In the genomic region with DNA sequence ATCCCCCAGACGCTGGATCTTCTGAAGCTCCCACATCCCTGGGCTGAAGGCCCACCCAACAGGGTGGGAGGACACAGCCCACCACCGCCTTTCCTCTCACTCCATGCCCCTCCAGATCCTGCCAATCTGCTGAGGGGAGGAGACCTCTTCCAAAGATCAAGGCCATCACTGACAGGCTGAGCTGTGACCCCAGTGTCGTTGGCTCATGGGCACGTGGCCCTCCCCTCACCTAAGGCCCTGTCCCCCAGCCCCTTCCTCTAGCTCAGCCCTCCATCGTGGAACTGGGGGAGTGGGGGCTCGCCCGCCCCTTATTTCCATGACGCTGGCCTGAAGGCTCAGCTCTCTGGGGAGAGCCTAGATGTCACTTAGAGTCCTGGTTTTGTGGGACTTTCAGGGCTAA, we compare ENCODE assay signal across 19 cellular contexts. TPM values are rescaled to one million over a fixed set of nuclear protein-coding genes. Genes with fewer than 3 reads are reported as not detected.
DNase-seq lines count a peak whose midpoint lies in the region; ATAC-seq and TF ChIP-seq lines count a peak whose summit lies in the region.
"Had no signal": no experiment of that assay in that cellular context is flagged by ENCODE, and none has a peak within 500 bp of the region (broad histone marks: within the 10 kb centered on the region; RNA-seq: fewer than 3 reads in every experiment).

No MANE protein-coding gene starts in this region.

- CTCF ChIA-PET in activated naive CD4-positive, alpha-beta T cell treated with anti-CD3 and anti-CD28 coated beads, Interleukin-2, amount 10 ng/mL, durations not matched to agents 7 days and 5 days (lab: Charles Lee), result no interaction called here
- CTCF ChIA-PET in IMR-90 (lab: Yijun Ruan, JAX), result no interaction called here

- H4K8ac ChIP-seq in IMR-90 (ENCODE audit: low read depth in 2 of 2, low read length in 2 of 2), result no peak overlapping the region

- no peaks in the 10 kb centered on the region for H3K79me1 ChIP-seq in IMR-90 (ENCODE audit: low read depth in 1 of 2, low read length in 2 of 2)

- H2AK9ac ChIP-seq in IMR-90 (replicated peaks; ENCODE audit: low read depth, low read length, poor library complexity), result peak overlapping the region; percentile 37

- no peaks in the 10 kb centered on the region for H3K36me3 ChIP-seq in IMR-90 (ENCODE audit: control insufficient read depth, insufficient read depth, low read length)
- peaks cover 0 to 5% (median 0%) of the 10 kb centered on the region in 9 donors for H3K36me3 ChIP-seq in heart right ventricle
- H3K36me3 ChIP-seq: BLaER1 treated with 17β-estradiol and CSF1 and Interleukin-3, amounts not matched to agents 10 nM and 100 nM had no signal

- 0% methylated on average over 1 of the region's 8 CpGs; no CpG with 5 or more reads in 1 of the 2 experiments for WGBS in IMR-90 (ENCODE audit: extremely low coverage in 2 of 2, insufficient read length in 1 of 2), 2 experiments
- WGBS in heart right ventricle, 2 donors, result 58 to 67% methylated on average over 8 of the region's 8 CpGs

- no peak for TF ChIP-seq POLR2A in IMR-90 (IDR thresholded peaks at IDR 0.05; ENCODE audit: low read depth, low read length)

- peaks cover 6% of the 10 kb centered on the region for H3K36me3 Mint-ChIP-seq in activated naive CD4-positive, alpha-beta T cell treated with anti-CD3 and anti-CD28 coated beads, Interleukin-2, amount 10 ng/mL, durations not matched to agents 7 days and 5 days
- H3K36me3 Mint-ChIP-seq in activated T-helper 1 cell treated with anti-CD3 and anti-CD28 coated beads, Interleukin-12 subunit alpha, Interleukin-12 subunit beta, Interleukin-2, Interleukin-4 antibody, amounts not matched to agents 30 ng/mL and 10 ng/mL and 1 ng/mL, durations not matched to agents 14 hours and 24 hours and 36 hours (ENCODE audit: low read depth), result peaks cover 8% of the 10 kb centered on the region
- H3K36me3 Mint-ChIP-seq in stimulated activated effector memory CD8-positive, alpha-beta T cell treated with anti-CD3 and anti-CD28 coated beads, Interleukin-12 subunit alpha, Interleukin-12 subunit beta, amount 100 ng/mL, for 72 hours, result peaks cover 16% of the 10 kb centered on the region

- POLR2A ChIA-PET in IMR-90 (lab: Charles Lee; ENCODE audit: unreplicated experiment), result no interaction called here

- no peak overlapping the region for H2AFZ ChIP-seq in IMR-90 (replicated peaks; ENCODE audit: low read length, poor library complexity)

- H3K4me1 Mint-ChIP-seq in activated naive CD4-positive, alpha-beta T cell treated with anti-CD3 and anti-CD28 coated beads, Interleukin-2, amount 10 ng/mL, durations not matched to agents 7 days and 5 days, result peaks cover 9% of the 10 kb centered on the region
- no peaks in the 10 kb centered on the region for H3K4me1 Mint-ChIP-seq in activated T-helper 1 cell treated with anti-CD3 and anti-CD28 coated beads, Interleukin-12 subunit alpha, Interleukin-12 subunit beta, Interleukin-2, Interleukin-4 antibody, amounts not matched to agents 30 ng/mL and 10 ng/mL and 1 ng/mL, durations not matched to agents 14 hours and 24 hours and 36 hours (ENCODE audit: low read depth)
- H3K4me1 Mint-ChIP-seq in stimulated activated effector memory CD8-positive, alpha-beta T cell treated with anti-CD3 and anti-CD28 coated beads, Interleukin-12 subunit alpha, Interleukin-12 subunit beta, amount 100 ng/mL, for 72 hours, result no peaks in the 10 kb centered on the region
- H3K4me1 Mint-ChIP-seq: B cell had no signal

- H3K23ac ChIP-seq in IMR-90 (ENCODE audit: low read depth, low read length), result no peak overlapping the region

- no peak overlapping the region for H3K4me3 Mint-ChIP-seq in activated naive CD4-positive, alpha-beta T cell treated with anti-CD3 and anti-CD28 coated beads, Interleukin-2, amount 10 ng/mL, durations not matched to agents 7 days and 5 days
- no peak overlapping the region for H3K4me3 Mint-ChIP-seq in activated T-helper 1 cell treated with anti-CD3 and anti-CD28 coated beads, Interleukin-12 subunit alpha, Interleukin-12 subunit beta, Interleukin-2, Interleukin-4 antibody, amounts not matched to agents 30 ng/mL and 10 ng/mL and 1 ng/mL, durations not matched to agents 14 hours and 24 hours and 36 hours
- no peak overlapping the region for H3K4me3 Mint-ChIP-seq in stimulated activated effector memory CD8-positive, alpha-beta T cell treated with anti-CD3 and anti-CD28 coated beads, Interleukin-12 subunit alpha, Interleukin-12 subunit beta, amount 100 ng/mL, for 72 hours
- H3K4me3 Mint-ChIP-seq: B cell; CD4-positive, alpha-beta T cell; CD8-positive, alpha-beta T cell had no signal

- H3K27ac Mint-ChIP-seq in activated naive CD4-positive, alpha-beta T cell treated with anti-CD3 and anti-CD28 coated beads, Interleukin-2, amount 10 ng/mL, durations not matched to agents 7 days and 5 days, result peak overlapping the region; percentile 12
- peak overlapping the region; percentile 7 for H3K27ac Mint-ChIP-seq in activated T-helper 1 cell treated with anti-CD3 and anti-CD28 coated beads, Interleukin-12 subunit alpha, Interleukin-12 subunit beta, Interleukin-2, Interleukin-4 antibody, amounts not matched to agents 30 ng/mL and 10 ng/mL and 1 ng/mL, durations not matched to agents 14 hours and 24 hours and 36 hours
- peak overlapping the region; percentile 14 for H3K27ac Mint-ChIP-seq in stimulated activated effector memory CD8-positive, alpha-beta T cell treated with anti-CD3 and anti-CD28 coated beads, Interleukin-12 subunit alpha, Interleukin-12 subunit beta, amount 100 ng/mL, for 72 hours
- H3K27ac Mint-ChIP-seq: B cell; CD4-positive, alpha-beta T cell; CD8-positive, alpha-beta T cell had no signal

- TF ChIP-seq CTCF in IMR-90 (conservative IDR thresholded peaks at IDR 0.05; ENCODE audit: low read depth, low read length), result no peak
- TF ChIP-seq CTCF in heart right ventricle (IDR thresholded peaks at IDR 0.05), result no peak

- no peak overlapping the region for H3K18ac ChIP-seq in IMR-90 (ENCODE audit: low read depth, low read length)

- no peak overlapping the region for H3K4me2 ChIP-seq in IMR-90 (ENCODE audit: low read depth, low read length)
- H3K4me2 ChIP-seq: A549; BLaER1 treated with 17β-estradiol and CSF1 and Interleukin-3, amounts not matched to agents 10 nM and 100 nM had no signal

- H3K14ac ChIP-seq in IMR-90 (replicated peaks; ENCODE audit: low read depth, low read length), result no peak overlapping the region

- H2BK15ac ChIP-seq in IMR-90 (ENCODE audit: low read depth, low read length), result no peak overlapping the region

- H3K9ac ChIP-seq in IMR-90 (ENCODE audit: low read depth, low read length), result no peak overlapping the region
- H3K9ac ChIP-seq: BLaER1 treated with 17β-estradiol and CSF1 and Interleukin-3, amounts not matched to agents 10 nM and 100 nM had no signal

- H2AK5ac ChIP-seq in IMR-90 (ENCODE audit: low read depth, low read length), result no peak overlapping the region

- no peak overlapping the region for H4K91ac ChIP-seq in IMR-90 (ENCODE audit: insufficient read depth, low read depth, low read length)

- H3K4me3 ChIP-seq in IMR-90 (ENCODE audit: insufficient read depth, low read depth, low read length) (no peak overlapping the region), heart right ventricle (no peak overlapping the region)
- H3K4me3 ChIP-seq: A549; BLaER1 treated with 17β-estradiol and CSF1 and Interleukin-3, amounts not matched to agents 10 nM and 100 nM had no signal

- no peak overlapping the region for H4K5ac ChIP-seq in IMR-90 (ENCODE audit: low read depth, low read length)

- H3K27ac ChIP-seq in IMR-90 (ENCODE audit: insufficient read depth, low read length) (no peak overlapping the region), heart right ventricle (no peak overlapping the region)
- H3K27ac ChIP-seq: 22Rv1; A549; BLaER1 treated with 17β-estradiol and CSF1 and Interleukin-3, amounts not matched to agents 10 nM and 100 nM; C4-2B had no signal

- H3K27me3 ChIP-seq in IMR-90 (ENCODE audit: control insufficient read depth, insufficient read depth, low read length) (peaks cover 28% of the 10 kb centered on the region), heart right ventricle (no peaks in the 10 kb centered on the region)
- H3K27me3 ChIP-seq: BLaER1 treated with 17β-estradiol and CSF1 and Interleukin-3, amounts not matched to agents 10 nM and 100 nM had no signal

- no peak overlapping the region for H2BK120ac ChIP-seq in IMR-90 (ENCODE audit: low read depth, low read length)

- H3K4me1 ChIP-seq in IMR-90 (ENCODE audit: control insufficient read depth, insufficient read depth, low read length) (no peaks in the 10 kb centered on the region), heart right ventricle (peaks cover 0 to 20% (median 6%) of the 10 kb centered on the region in 9 donors)
- H3K4me1 ChIP-seq: A549, Caco-2 had no signal

- no peak for TF ChIP-seq RAD21 in IMR-90 (IDR thresholded peaks at IDR 0.05; ENCODE audit: low read length)

- no TSS peak for BruUV-seq in IMR-90 (replicated peaks; lab: Mats Ljungman, UMichigan)

- H2BK5ac ChIP-seq in IMR-90 (ENCODE audit: low read depth, low read length, poor library complexity, severe bottlenecking), result no peak overlapping the region

- no peak for DNase-seq in activated naive CD4-positive, alpha-beta T cell treated with anti-CD3 and anti-CD28 coated beads, Interleukin-2, amount 10 ng/mL, durations not matched to agents 7 days and 5 days
- DNase-seq in activated naive CD4-positive, alpha-beta T cell treated with anti-CD3 and anti-CD28 coated beads, Interleukin-2, amount 50 U/mL, for 16 hours, result no peak
- DNase-seq in IMR-90, result no peak
- no peak for DNase-seq in activated T-helper 1 cell treated with anti-CD3 and anti-CD28 coated beads, Interleukin-12 subunit alpha, Interleukin-12 subunit beta, Interleukin-2, Interleukin-4 antibody, amounts not matched to agents 30 ng/mL and 10 ng/mL and 1 ng/mL, durations not matched to agents 14 hours and 24 hours and 36 hours (ENCODE audit: low spot score)
- no peak for DNase-seq in stimulated activated effector memory CD8-positive, alpha-beta T cell treated with anti-CD3 and anti-CD28 coated beads, Interleukin-12 subunit alpha, Interleukin-12 subunit beta, amount 100 ng/mL, for 72 hours (ENCODE audit: low spot score in 2 of 2)
- no peak for DNase-seq in activated CD4-positive, alpha-beta T cell treated with anti-CD3 and anti-CD28 coated beads for 1 hour
- DNase-seq in heart right ventricle, result no peak
- DNase-seq: AML-193; Caco-2; Calu3; CD4-positive, alpha-beta T cell; CD8-positive, alpha-beta T cell; GF-D8 had no signal

- H2BK20ac ChIP-seq in IMR-90 (ENCODE audit: low read depth, low read length), result no peak overlapping the region

- in situ Hi-C loops in IMR-90 (cut with MboI; ENCODE audit: low sequenced_read_pairs), result no loop called here

- no peaks in the 10 kb centered on the region for H3K9me3 Mint-ChIP-seq in activated naive CD4-positive, alpha-beta T cell treated with anti-CD3 and anti-CD28 coated beads, Interleukin-2, amount 10 ng/mL, durations not matched to agents 7 days and 5 days
- no peaks in the 10 kb centered on the region for H3K9me3 Mint-ChIP-seq in activated T-helper 1 cell treated with anti-CD3 and anti-CD28 coated beads, Interleukin-12 subunit alpha, Interleukin-12 subunit beta, Interleukin-2, Interleukin-4 antibody, amounts not matched to agents 30 ng/mL and 10 ng/mL and 1 ng/mL, durations not matched to agents 14 hours and 24 hours and 36 hours
- H3K9me3 Mint-ChIP-seq in stimulated activated effector memory CD8-positive, alpha-beta T cell treated with anti-CD3 and anti-CD28 coated beads, Interleukin-12 subunit alpha, Interleukin-12 subunit beta, amount 100 ng/mL, for 72 hours, result no peaks in the 10 kb centered on the region
- H3K9me3 Mint-ChIP-seq: CD4-positive, alpha-beta T cell; CD8-positive, alpha-beta T cell had no signal

- H3K56ac ChIP-seq in IMR-90 (ENCODE audit: extremely low read depth, insufficient read depth, low read length), result no peak overlapping the region

- 0 out of 2 replicates have a peak, but pooled peaks cover 5% of the 10 kb centered on the region for H3K9me1 ChIP-seq in IMR-90 (ENCODE audit: insufficient read depth, low read length)

- no peaks in the 10 kb centered on the region for H4K20me1 ChIP-seq in IMR-90 (ENCODE audit: insufficient read depth, low read length)

- intact Hi-C loops in IMR-90 (cut with micrococcal nuclease) (no loop called here), heart right ventricle (cut with DNase I) (no loop called here)
- intact Hi-C loops in activated T-helper 1 cell treated with anti-CD3 and anti-CD28 coated beads, Interleukin-12 subunit alpha, Interleukin-12 subunit beta, Interleukin-2, Interleukin-4 antibody, amounts not matched to agents 30 ng/mL and 10 ng/mL and 1 ng/mL, durations not matched to agents 14 hours and 24 hours and 36 hours (cut with micrococcal nuclease), result no loop called here

- H3K9me3 ChIP-seq in IMR-90 (ENCODE audit: control insufficient read depth, insufficient read depth, low read length) (no peaks in the 10 kb centered on the region), heart right ventricle (no peaks in the 10 kb centered on the region)
- H3K9me3 ChIP-seq: A549; BLaER1 treated with 17β-estradiol and CSF1 and Interleukin-3, amounts not matched to agents 10 nM and 100 nM; Caco-2 had no signal

- dilution Hi-C loops in IMR-90 (cut with HindIII; ENCODE audit: low sequenced_read_pairs, unreplicated experiment), result no loop called here

- H3K27me3 Mint-ChIP-seq in activated naive CD4-positive, alpha-beta T cell treated with anti-CD3 and anti-CD28 coated beads, Interleukin-2, amount 10 ng/mL, durations not matched to agents 7 days and 5 days, result peaks cover 29% of the 10 kb centered on the region
- peaks cover 5% of the 10 kb centered on the region for H3K27me3 Mint-ChIP-seq in activated T-helper 1 cell treated with anti-CD3 and anti-CD28 coated beads, Interleukin-12 subunit alpha, Interleukin-12 subunit beta, Interleukin-2, Interleukin-4 antibody, amounts not matched to agents 30 ng/mL and 10 ng/mL and 1 ng/mL, durations not matched to agents 14 hours and 24 hours and 36 hours (ENCODE audit: insufficient read depth)
- H3K27me3 Mint-ChIP-seq: B cell; CD4-positive, alpha-beta T cell had no signal

- H3K4ac ChIP-seq in IMR-90 (ENCODE audit: low read depth, low read length), result no peak overlapping the region

- ATAC-seq in IMR-90 (ENCODE audit: low read depth) (no peak), heart right ventricle (no peak)
- no peak for ATAC-seq in stimulated activated effector memory CD8-positive, alpha-beta T cell treated with anti-CD3 and anti-CD28 coated beads, Interleukin-12 subunit alpha, Interleukin-12 subunit beta, amount 100 ng/mL, for 72 hours
- ATAC-seq: A549; CD8-positive, alpha-beta T cell had no signal

RNA-seq across cellular contexts. Expression of a gene that starts 10.4 kb away (rescaled TPM):
- total RNA-seq in IMR-90 (2012; rRNA removed), result 6.8 and 6.9 TPM in 2 replicates
- polyA plus RNA-seq in IMR-90 (2012; rRNA removed), result 10.6 and 10.9 TPM in 2 replicates
- polyA plus RNA-seq in IMR-90 (2012; cell fraction: cytosol; rRNA removed), result 9.5 and 9.9 TPM in 2 replicates
- 29.0 and 30.6 TPM in 2 replicates for polyA plus RNA-seq in IMR-90 (2012; cell fraction: nucleus; rRNA removed; ENCODE audit: low replicate concordance)
- 21.5 and 21.9 TPM in 2 replicates for total RNA-seq in activated T-helper 1 cell treated with anti-CD3 and anti-CD28 coated beads, Interleukin-12 subunit alpha, Interleukin-12 subunit beta, Interleukin-2, Interleukin-4 antibody, amounts not matched to agents 30 ng/mL and 10 ng/mL and 1 ng/mL, durations not matched to agents 14 hours and 24 hours and 36 hours
- total RNA-seq in heart right ventricle, result 10 to 100 TPM; 31.6 to 49.9 (median 43.4) TPM
- polyA plus RNA-seq in heart right ventricle, result 10 to 100 TPM; 19.9 to 28.7 TPM
- total RNA-seq: A172 had no signal

RNA-seq across cellular contexts. Expression of a gene that starts 12.2 kb away (rescaled TPM):
- 12.5 and 17.2 TPM in 2 replicates for total RNA-seq in IMR-90 (2012; rRNA removed)
- polyA plus RNA-seq in IMR-90 (2012; rRNA removed), result 20.6 and 20.8 TPM in 2 replicates
- 15.0 and 16.7 TPM in 2 replicates for polyA plus RNA-seq in IMR-90 (2012; cell fraction: cytosol; rRNA removed)
- polyA plus RNA-seq in IMR-90 (2012; cell fraction: nucleus; rRNA removed; ENCODE audit: low replicate concordance), result 99.7 and 105 TPM in 2 replicates
- total RNA-seq in activated T-helper 1 cell treated with anti-CD3 and anti-CD28 coated beads, Interleukin-12 subunit alpha, Interleukin-12 subunit beta, Interleukin-2, Interleukin-4 antibody, amounts not matched to agents 30 ng/mL and 10 ng/mL and 1 ng/mL, durations not matched to agents 14 hours and 24 hours and 36 hours, result 54.1 and 58.0 TPM in 2 replicates
- 10 to 100 TPM; 10.6 to 19.0 (median 14.8) TPM for total RNA-seq in heart right ventricle
- 10 to 100 TPM; 13.5 to 17.7 TPM for polyA plus RNA-seq in heart right ventricle

RNA-seq across cellular contexts. Expression of a gene that starts 53.7 kb away (rescaled TPM):
- total RNA-seq in IMR-90 (2012; rRNA removed) (not detected in 2 replicates), heart right ventricle (1 to 10 TPM in 9 of 10 donors, under 1 TPM in 1; 0.95 to 3.9 (median 2.6) TPM)
- polyA plus RNA-seq in IMR-90 (2012; rRNA removed) (0.11 and 0.15 TPM in 2 replicates), heart right ventricle (1 to 10 TPM in 1 of 2 donors, under 1 TPM in 1; 0.42 to 2.2 TPM)
- polyA plus RNA-seq in IMR-90 (2012; cell fraction: cytosol; rRNA removed), result 0.06 and 0.10 TPM in 2 replicates
- 0.26 and 0.29 TPM in 2 replicates for polyA plus RNA-seq in IMR-90 (2012; cell fraction: nucleus; rRNA removed; ENCODE audit: low replicate concordance)
- total RNA-seq in activated T-helper 1 cell treated with anti-CD3 and anti-CD28 coated beads, Interleukin-12 subunit alpha, Interleukin-12 subunit beta, Interleukin-2, Interleukin-4 antibody, amounts not matched to agents 30 ng/mL and 10 ng/mL and 1 ng/mL, durations not matched to agents 14 hours and 24 hours and 36 hours, result 0.52 and 0.78 TPM in 2 replicates

RNA-seq across cellular contexts. Expression of a gene that starts 54.5 kb away (rescaled TPM):
- 0.83 and 0.90 TPM in 2 replicates for total RNA-seq in IMR-90 (2012; rRNA removed)
- polyA plus RNA-seq in IMR-90 (2012; rRNA removed), result 4.0 and 4.6 TPM in 2 replicates
- polyA plus RNA-seq in IMR-90 (2012; cell fraction: cytosol; rRNA removed), result 2.3 and 5.7 TPM in 2 replicates
- polyA plus RNA-seq in IMR-90 (2012; cell fraction: nucleus; rRNA removed; ENCODE audit: low replicate concordance), result 3.0 and 6.5 TPM in 2 replicates
- 334 and 341 TPM in 2 replicates for total RNA-seq in activated T-helper 1 cell treated with anti-CD3 and anti-CD28 coated beads, Interleukin-12 subunit alpha, Interleukin-12 subunit beta, Interleukin-2, Interleukin-4 antibody, amounts not matched to agents 30 ng/mL and 10 ng/mL and 1 ng/mL, durations not matched to agents 14 hours and 24 hours and 36 hours
- total RNA-seq in heart right ventricle, result 100 to 1,000 TPM in 1 of 10 donors, 10 to 100 TPM in 6, 1 to 10 TPM in 3; 5.4 to 131 (median 24.0) TPM
- 10 to 100 TPM in 1 of 2 donors, 1 to 10 TPM in 1; 8.9 to 21.1 TPM for polyA plus RNA-seq in heart right ventricle

RNA-seq across cellular contexts. Expression of a gene that starts 59.8 kb away (rescaled TPM):
- total RNA-seq in IMR-90 (2012; rRNA removed) (48.3 and 57.2 TPM in 2 replicates), heart right ventricle (100 to 1,000 TPM; 278 to 496 (median 334) TPM)
- polyA plus RNA-seq in IMR-90 (2012; rRNA removed) (38.3 and 43.8 TPM in 2 replicates), heart right ventricle (100 to 1,000 TPM; 134 to 225 TPM)
- polyA plus RNA-seq in IMR-90 (2012; cell fraction: cytosol; rRNA removed), result 29.7 and 33.1 TPM in 2 replicates
- polyA plus RNA-seq in IMR-90 (2012; cell fraction: nucleus; rRNA removed; ENCODE audit: low replicate concordance), result 23.5 and 28.3 TPM in 2 replicates
- total RNA-seq in activated T-helper 1 cell treated with anti-CD3 and anti-CD28 coated beads, Interleukin-12 subunit alpha, Interleukin-12 subunit beta, Interleukin-2, Interleukin-4 antibody, amounts not matched to agents 30 ng/mL and 10 ng/mL and 1 ng/mL, durations not matched to agents 14 hours and 24 hours and 36 hours, result 191 and 201 TPM in 2 replicates
